4 cellular contexts compared by ENCODE assay signal in the genomic region with DNA sequence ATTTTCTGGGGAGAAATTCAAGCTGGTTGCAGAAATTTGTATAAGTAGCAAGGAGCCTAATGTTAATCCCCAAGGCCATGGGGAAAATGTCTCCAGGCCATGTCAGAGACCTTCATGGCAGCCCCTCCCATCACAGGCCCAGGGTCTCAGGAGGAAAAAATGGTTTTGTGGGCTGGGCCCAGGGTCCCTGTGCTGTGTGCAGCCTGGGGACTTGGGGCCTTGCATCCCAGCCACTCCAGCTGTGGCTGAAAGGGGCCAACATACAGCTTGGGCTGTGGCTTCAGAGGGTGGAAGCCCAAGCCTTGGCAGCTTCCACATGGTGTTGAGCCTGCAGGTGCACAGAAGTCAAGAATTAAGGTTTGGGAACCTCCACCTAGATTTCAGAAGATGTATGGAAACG. TPM values are rescaled to one million over a fixed set of nuclear protein-coding genes. Genes with fewer than 3 reads are reported as not detected.
"Had no signal": no experiment of that assay in that cellular context is flagged by ENCODE, and none has a peak within 500 bp of the region (broad histone marks: within the 10 kb centered on the region; RNA-seq: fewer than 3 reads in every experiment).

No MANE protein-coding gene starts in this region.

RNA-seq across cellular contexts. Expression of gene BPIFB4, which starts 42.9 kb away (rescaled TPM):
- total RNA-seq: LHCN-M2, M059J, MCF 10A, NCI-H460 had no signal

RNA-seq across cellular contexts. Expression of gene BPIFA2, which starts 45.7 kb away (rescaled TPM):
- total RNA-seq: LHCN-M2, M059J, MCF 10A, NCI-H460 had no signal
